Comparison of ENCODE assay signal across 8 cellular contexts in the genomic region with DNA sequence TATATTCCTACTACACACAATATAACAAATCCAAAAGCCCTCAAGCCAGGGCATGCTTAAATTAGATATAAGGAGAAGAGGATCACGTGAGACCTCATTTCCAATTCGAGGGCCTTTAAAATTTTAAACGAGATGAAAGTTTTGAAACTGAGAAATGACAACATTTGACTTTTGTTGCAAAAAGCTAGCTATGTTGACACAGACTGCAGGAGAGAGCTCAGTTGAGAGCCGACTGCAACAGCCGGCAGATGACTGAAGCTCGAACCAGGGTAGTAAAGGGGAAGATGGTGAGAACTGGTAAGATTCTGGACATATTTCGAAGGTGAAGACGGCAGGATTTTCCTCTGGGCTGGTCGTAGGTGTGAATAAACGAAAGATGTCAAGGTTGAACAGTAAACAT. TPM values are rescaled to one million over a fixed set of nuclear protein-coding genes. Genes with fewer than 3 reads are reported as not detected.
A peak's percentile ranks its signal among the peaks of the same experiment; 100 is the strongest.
DNase-seq lines count a peak whose midpoint lies in the region; ATAC-seq and TF ChIP-seq lines count a peak whose summit lies in the region.

No MANE protein-coding gene starts in this region.

- H3K9me3 ChIP-seq in H9 (ENCODE audit: control insufficient read depth, low read depth, low read length) (no peaks in the 10 kb centered on the region), SK-N-SH (no peaks in the 10 kb centered on the region), duodenal mucosa (ENCODE audit: control insufficient read depth in 1 of 2, low read length in 2 of 2) (no peaks in the 10 kb centered on the region), tibial artery (no peaks in the 10 kb centered on the region)

- no peak overlapping the region for H3K56ac ChIP-seq in H9 (ENCODE audit: insufficient read length, low read depth, low read length)

- H2AFZ ChIP-seq in H9 (ENCODE audit: low read length) (no peak overlapping the region), SK-N-SH (ENCODE audit: low read depth) (peak overlapping the region; percentile 99)

- peaks cover 5% of the 10 kb centered on the region for H3K79me1 ChIP-seq in H9 (ENCODE audit: insufficient read depth, low read depth, low read length, poor library complexity, severe bottlenecking)

- no CpG with 5 or more reads among the region's 10 CpGs for WGBS in H9 (ENCODE audit: extremely low coverage, insufficient read length, low lambda C conversion rate)
- WGBS in SK-N-SH (ENCODE audit: low lambda C conversion rate), result 2% methylated on average over 10 of the region's 10 CpGs

- H2BK5ac ChIP-seq in H9 (ENCODE audit: insufficient read length, low read length), result no peak overlapping the region

- H3K23ac ChIP-seq in H9 (ENCODE audit: insufficient read length, low read depth, low read length), result no peak overlapping the region

- no peak overlapping the region for H2BK15ac ChIP-seq in H9 (ENCODE audit: low read depth, low read length)

- no peak overlapping the region for H4K8ac ChIP-seq in H9 (replicated peaks; ENCODE audit: insufficient read length, low read depth, low read length)

- H3T11ph ChIP-seq in H9 (ENCODE audit: low read length), result no peak overlapping the region

- no peak overlapping the region for H3K4ac ChIP-seq in H9 (ENCODE audit: low read depth, low read length)

- peaks cover 3% of the 10 kb centered on the region; the same call in 1 of the 2 replicates for H3K79me2 ChIP-seq in H9 (ENCODE audit: insufficient read depth, low read length)
- peaks cover 40% of the 10 kb centered on the region; the same call in 1 of the 2 replicates for H3K79me2 ChIP-seq in SK-N-SH (ENCODE audit: insufficient read depth)

- no peak overlapping the region for H3K27ac ChIP-seq in H9 (ENCODE audit: insufficient read length, low read depth, low read length)
- peak overlapping the region; percentile 79 to 95; a peak in 3 of 4 replicates for H3K27ac ChIP-seq in SK-N-SH (ENCODE audit: low read depth in 2 of 2, low read length in 1 of 2)
- H3K27ac ChIP-seq in duodenal mucosa (ENCODE audit: low read depth, low read length), result no peak overlapping the region
- H3K27ac ChIP-seq in tibial artery, result peak overlapping the region; percentile 83 to 89

- CTCF ChIA-PET in SK-N-SH (lab: Yijun Ruan, JAX), result interaction anchor here (1.4 to 4.1 kb wide), 2 partner anchors 182 to 184 kb away, joined by 5 to 31 read pairs; no protein-coding TSS in a partner anchor

- H3K36me3 Mint-ChIP-seq in H9 (ENCODE audit: insufficient read depth in 1 of 3, low read depth in 3 of 3), result peaks cover 3 to 12% (median 8%) of the 10 kb centered on the region in 3 experiments; a peak in 6 of 7 replicates

- H3K4me1 ChIP-seq in H9 (ENCODE audit: insufficient read depth, low read length) (no peaks in the 10 kb centered on the region), SK-N-SH (ENCODE audit: control insufficient read depth in 1 of 2, insufficient read depth in 2 of 2, low read depth in 1 of 2, low read length in 1 of 2) (peaks cover 5% of the 10 kb centered on the region in 2 experiments; a peak in 3 of 4 replicates), duodenal mucosa (ENCODE audit: control insufficient read depth in 1 of 2, insufficient read depth in 2 of 2, low read length in 2 of 2) (peaks cover 0 to 11% of the 10 kb centered on the region in 2 donors), tibial artery (peaks cover 0 to 12% (median 0%) of the 10 kb centered on the region in 4 donors)

- TF ChIP-seq EP300 in SK-N-SH (IDR thresholded peaks at IDR 0.05; ENCODE audit: borderline replicate concordance in 1 of 2, low read depth in 1 of 2, low read length in 1 of 2), result no peak

- peaks cover 9 to 10% of the 10 kb centered on the region in 2 experiments for H3K36me3 ChIP-seq in SK-N-SH (replicated peaks in 1 of 2; ENCODE audit: control insufficient read depth in 1 of 2, insufficient read depth in 2 of 2, low read length in 1 of 2)
- peaks cover 0 to 12% of the 10 kb centered on the region in 2 donors for H3K36me3 ChIP-seq in duodenal mucosa (ENCODE audit: control insufficient read depth in 1 of 2, insufficient read depth in 2 of 2, low read length in 2 of 2)
- H3K36me3 ChIP-seq in tibial artery, result peaks cover 0 to 15% (median 9%) of the 10 kb centered on the region in 3 donors

- no peak overlapping the region for H4K5ac ChIP-seq in H9 (ENCODE audit: insufficient read length, low read depth, low read length)

- no peak overlapping the region for H2BK20ac ChIP-seq in H9 (ENCODE audit: low read depth, low read length, poor library complexity, severe bottlenecking)

- intact Hi-C loops in tibial artery (cut with DNase I; ENCODE audit: low total_unique reads), result no loop called here

- H2BK12ac ChIP-seq in H9 (ENCODE audit: insufficient read length, low read depth, low read length), result no peak overlapping the region

- no peak overlapping the region for H3K18ac ChIP-seq in H9 (ENCODE audit: insufficient read length, low read depth, low read length)

- H3K27me3 ChIP-seq in H9 (ENCODE audit: insufficient read depth, low read length), result no peaks in the 10 kb centered on the region
- no peaks in the 10 kb centered on the region for H3K27me3 ChIP-seq in SK-N-SH (ENCODE audit: insufficient read depth)
- no peaks in the 10 kb centered on the region for H3K27me3 ChIP-seq in duodenal mucosa (ENCODE audit: control insufficient read depth in 1 of 2, insufficient read depth in 2 of 2, low read length in 2 of 2)
- H3K27me3 ChIP-seq in tibial artery, result no peaks in the 10 kb centered on the region

- no peaks in the 10 kb centered on the region for H3K9me2 ChIP-seq in SK-N-SH

- peaks cover 9% of the 10 kb centered on the region for H3K27me3 Mint-ChIP-seq in H9 (ENCODE audit: low read depth)

- POLR2A ChIA-PET in SK-N-SH (lab: Yijun Ruan, JAX), result interaction anchor here (1.9 kb wide), 1 partner anchor 66 kb away, joined by 13 read pairs; the partner anchor contains the start of gene TMEM184C

- no peak overlapping the region for H2AK5ac ChIP-seq in H9 (ENCODE audit: insufficient read length, low read length)

- peak overlapping the region; percentile 83 to 87 for H3K4me3 Mint-ChIP-seq in H9

- H3K9ac ChIP-seq in H9 (ENCODE audit: extremely low read depth, insufficient read length, low read length), result peak overlapping the region; percentile 89
- peak overlapping the region; percentile 88 for H3K9ac ChIP-seq in SK-N-SH
- H3K9ac ChIP-seq in duodenal mucosa (ENCODE audit: low read depth in 1 of 2, low read length in 2 of 2), result peak overlapping the region; percentile 73 to 95

- peak; percentile 35 for DNase-seq in Ammon's horn (ENCODE audit: low spot score)
- DNase-seq in H9, result no peak
- DNase-seq in SK-N-SH, result peak; percentile 37
- peak; percentile 27 to 28 for DNase-seq in lung microvascular endothelial cell (ENCODE audit: low read depth in 2 of 2)
- DNase-seq in tibial artery, result peak in 1 of 2 donors; percentile 28

- peaks cover 0 to 4% of the 10 kb centered on the region in 2 experiments; a peak in 2 of 5 replicates for H3K9me3 Mint-ChIP-seq in H9

- peak overlapping the region; percentile 6; the same call in 1 of the 2 replicates for H3K14ac ChIP-seq in H9 (ENCODE audit: insufficient read depth, low read length)

- ATAC-seq in GM21737 (IDR thresholded peaks at IDR 0.05; ENCODE audit: unreplicated experiment), result no peak
- no peak for ATAC-seq in GM19397 (IDR thresholded peaks at IDR 0.05; ENCODE audit: unreplicated experiment)

- H3K4me3 ChIP-seq in SK-N-SH (ENCODE audit: low read depth in 2 of 2, low read length in 1 of 2), result peak overlapping the region; percentile 79 to 95
- H3K4me3 ChIP-seq in duodenal mucosa (ENCODE audit: low read depth in 1 of 2, low read length in 2 of 2), result peak overlapping the region; percentile 90 to 97
- peak overlapping the region; percentile 78 to 92 for H3K4me3 ChIP-seq in tibial artery

- no peak for TF ChIP-seq RAD21 in SK-N-SH (IDR thresholded peaks at IDR 0.05; ENCODE audit: low read length)

- H4K91ac ChIP-seq in H9 (ENCODE audit: insufficient read length, low read depth, low read length), result no peak overlapping the region

- TF ChIP-seq CTCF in H9 (conservative IDR thresholded peaks at IDR 0.05), result no peak
- no peak for TF ChIP-seq CTCF in SK-N-SH (IDR thresholded peaks at IDR 0.05)
- no peak for TF ChIP-seq CTCF in tibial artery (IDR thresholded peaks at IDR 0.05)

- H3F3A ChIP-seq in SK-N-SH (replicated peaks; ENCODE audit: insufficient read depth), result peaks cover 3% of the 10 kb centered on the region

- H3K23me2 ChIP-seq in H9 (ENCODE audit: insufficient read length, low read depth, low read length, poor library complexity, severe bottlenecking), result peaks cover 8% of the 10 kb centered on the region

- H4K20me1 ChIP-seq in H9 (ENCODE audit: control insufficient read depth, insufficient read depth, insufficient read length) (no peaks in the 10 kb centered on the region), SK-N-SH (ENCODE audit: insufficient read depth) (no peaks in the 10 kb centered on the region)

- peaks cover 19 to 21% of the 10 kb centered on the region in 2 experiments for H3K4me1 Mint-ChIP-seq in H9

- no peak overlapping the region for H2BK120ac ChIP-seq in H9 (ENCODE audit: low read depth, low read length, poor library complexity, severe bottlenecking)

- peak overlapping the region; percentile 64 for H3K4me2 ChIP-seq in H9 (ENCODE audit: insufficient read depth, insufficient read length, low read length)
- H3K4me2 ChIP-seq in SK-N-SH, result peak overlapping the region; percentile 80

- peak overlapping the region in 2 of 3 experiments; percentile 97 to 98; a peak in 4 of 7 replicates for H3K27ac Mint-ChIP-seq in H9

TF ChIP-seq in SK-N-SH, 30 proteins besides CTCF, POLR2A, EP300 and RAD21 (continues in another document):
- TF ChIP-seq EZH2phosphoT487 (IDR thresholded peaks at IDR 0.05; ENCODE audit: borderline replicate concordance, low read depth), result no peak
- no peak for TF ChIP-seq JUND (IDR thresholded peaks at IDR 0.05)
- no peak for TF ChIP-seq RXRA (IDR thresholded peaks at IDR 0.05; ENCODE audit: borderline replicate concordance, low read depth)
- no peak for TF ChIP-seq USF1 (IDR thresholded peaks at IDR 0.05; ENCODE audit: borderline replicate concordance, low read depth)
- no peak for TF ChIP-seq POLR2AphosphoS5 (IDR thresholded peaks at IDR 0.05; ENCODE audit: low read depth, low read length)

RNA-seq across cellular contexts. Expression of gene PRMT9, which starts 0.8 kb away (rescaled TPM):
- total RNA-seq in H9 (2021) (10.0 and 10.5 TPM in 2 replicates), lung microvascular endothelial cell (7.1 and 7.4 TPM in 2 replicates)
- 3.9 and 5.1 TPM in 2 replicates for polyA plus RNA-seq in SK-N-SH (2012; rRNA removed)
- polyA plus RNA-seq in SK-N-SH (2012; cell fraction: cytosol; rRNA removed), result 4.9 and 5.1 TPM in 2 replicates
- 6.1 and 13.5 TPM in 2 replicates for polyA plus RNA-seq in SK-N-SH (2012; cell fraction: nucleus; rRNA removed)

RNA-seq across cellular contexts. Expression of gene ARHGAP10, which starts 48.7 kb away (rescaled TPM):
- total RNA-seq in H9 (2021) (7.8 and 8.0 TPM in 2 replicates), lung microvascular endothelial cell (4.8 and 8.9 TPM in 2 replicates)
- 12.0 and 15.1 TPM in 2 replicates for polyA plus RNA-seq in SK-N-SH (2012; rRNA removed)
- polyA plus RNA-seq in SK-N-SH (2012; cell fraction: cytosol; rRNA removed), result 12.9 and 13.8 TPM in 2 replicates
- 20.6 and 21.3 TPM in 2 replicates for polyA plus RNA-seq in SK-N-SH (2012; cell fraction: nucleus; rRNA removed)

Comparison
In these comparisons a context has a peak if more than half of its experiments do, and no peak if none do; other contexts are left out.
1. H3K27ac ChIP-seq: peak in SK-N-SH (2 of 2) and tibial artery (2 of 2); none in H9 (single experiment) and duodenal mucosa (single experiment).
2. Peak in every context shown above with its lines, with median percentiles within 50 percentile points of each other: H3K9ac ChIP-seq and H3K4me3 ChIP-seq.